Comparison of ENCODE assay signal across 23 cellular contexts in genomic region chr6:138515657-138516056, GRCh38. TPM values are rescaled to one million over a fixed set of nuclear protein-coding genes. Genes with fewer than 3 reads are reported as not detected.
DNase-seq lines count a peak whose midpoint lies in the region; ATAC-seq, FAIRE-seq and TF ChIP-seq lines count a peak whose summit lies in the region.
"Had no signal": no experiment of that assay in that cellular context is flagged by ENCODE, and none has a peak within 500 bp of the region (broad histone marks: within the 10 kb centered on the region; RNA-seq: fewer than 3 reads in every experiment).

No MANE protein-coding gene starts in this region.

- peaks cover 16% of the 10 kb centered on the region for H3K4me1 Mint-ChIP-seq in Caco-2 (ENCODE audit: low read depth, unreplicated experiment)
- peaks cover 13% of the 10 kb centered on the region for H3K4me1 Mint-ChIP-seq in endodermal cell

- peaks cover 6% of the 10 kb centered on the region for H3K36me3 Mint-ChIP-seq in Caco-2 (ENCODE audit: insufficient read depth, unreplicated experiment)
- H3K36me3 Mint-ChIP-seq in endodermal cell (ENCODE audit: low read depth) = peaks cover 4% of the 10 kb centered on the region
- H3K36me3 Mint-ChIP-seq: CD8-positive, alpha-beta T cell had no signal

- H3K9me3 Mint-ChIP-seq in Caco-2 (ENCODE audit: unreplicated experiment) (no peaks in the 10 kb centered on the region), endodermal cell (peaks cover 11% of the 10 kb centered on the region)
- H3K9me3 Mint-ChIP-seq: CD8-positive, alpha-beta T cell had no signal

- H3K4me1 ChIP-seq in Caco-2 (peaks cover 7% of the 10 kb centered on the region; the same call in 1 of the 2 replicates), endodermal cell (ENCODE audit: control insufficient read depth, insufficient read depth, low read length) (no peaks in the 10 kb centered on the region), neuronal stem cell (ENCODE audit: control insufficient read depth in 2 of 2, insufficient read depth in 1 of 2, low read depth in 1 of 2, low read length in 2 of 2) (peaks cover 6 to 19% of the 10 kb centered on the region in 2 donors)

- no peak overlapping the region for H2AFZ ChIP-seq in neuronal stem cell (ENCODE audit: low read length)
- H2AFZ ChIP-seq: GM23338 had no signal

- no TSS peak for BruUV-seq in Caco-2 (replicated peaks; lab: Mats Ljungman, UMichigan)

- peak overlapping the region; percentile 13 for H4K91ac ChIP-seq in neuronal stem cell (ENCODE audit: low read depth, low read length, poor library complexity)

- WGBS in endodermal cell (ENCODE audit: insufficient coverage in 1 of 2, insufficient read length in 1 of 2), 2 experiments = 92 to 95% methylated on average over 10 of the region's 10 CpGs
- no CpG with 5 or more reads among the region's 10 CpGs for WGBS in neuronal stem cell (ENCODE audit: extremely low coverage in 2 of 2, insufficient read length in 2 of 2, insufficient replicate concordance in 1 of 2), 2 donors

- H3K4me3 Mint-ChIP-seq in Caco-2 (ENCODE audit: unreplicated experiment) = no peak overlapping the region
- no peak overlapping the region for H3K4me3 Mint-ChIP-seq in endodermal cell
- H3K4me3 Mint-ChIP-seq: CD8-positive, alpha-beta T cell; GM23338 had no signal

- peak overlapping the region; percentile 9 for H2AK5ac ChIP-seq in neuronal stem cell (ENCODE audit: low read depth, low read length)

- ATAC-seq in left ventricle myocardium superior (peak; percentile 22), sciatic nerve (no peak)
- ATAC-seq: GM23338 had no signal

- H3K27ac ChIP-seq in endodermal cell (ENCODE audit: low read depth, low read length) (peak overlapping the region; percentile 40), neuronal stem cell (replicated peaks; ENCODE audit: low read length) (no peak overlapping the region)
- H3K27ac ChIP-seq: BLaER1 treated with 17β-estradiol and CSF1 and Interleukin-3, amounts not matched to agents 10 nM and 100 nM; HL-60 had no signal

- intact Hi-C loops in left ventricle myocardium superior (cut with micrococcal nuclease) = no loop called here
- intact Hi-C loops in cardiac septum (cut with DNase I) = loop anchor here (10.0 kb wide), 1 partner anchor 221 kb away; no protein-coding TSS in a partner anchor
- intact Hi-C loops in Caco-2 (cut with micrococcal nuclease; ENCODE audit: unreplicated experiment) = no loop called here
- intact Hi-C loops in sciatic nerve (cut with DNase I) = no loop called here

- no peak overlapping the region for H3K4ac ChIP-seq in neuronal stem cell (ENCODE audit: low read length)

- no peak overlapping the region for H2BK12ac ChIP-seq in neuronal stem cell (ENCODE audit: low read length)

- no peak overlapping the region for H3K4me2 ChIP-seq in neuronal stem cell (ENCODE audit: insufficient read depth, low read length, poor library complexity, severe bottlenecking)
- H3K4me2 ChIP-seq: GM23338 had no signal

- H3K18ac ChIP-seq in neuronal stem cell (ENCODE audit: low read length) = peak overlapping the region; percentile 61

- no peak overlapping the region for H4K8ac ChIP-seq in neuronal stem cell (ENCODE audit: low read depth, low read length)

- no peak for FAIRE-seq in urothelium cell line (lab: Jason Lieb, UNC)
- FAIRE-seq: G401.6, GM12892, GM18507, H54 had no signal

- CTCF ChIA-PET in Caco-2 (lab: Charles Lee) = interaction anchor here (1.7 kb wide), 1 partner anchor 12 kb away, joined by 3 read pairs; no protein-coding TSS in a partner anchor

- no peak for DNase-seq in left ventricle myocardium superior
- no peak for DNase-seq in cardiac septum (ENCODE audit: low spot score)
- DNase-seq in Caco-2 = no peak
- DNase-seq in endodermal cell = no peak
- no peak for DNase-seq in neuronal stem cell (ENCODE audit: low spot score)
- DNase-seq in sciatic nerve (ENCODE audit: low spot score) = no peak
- DNase-seq in urothelium cell line (ENCODE audit: low spot score) = no peak
- DNase-seq in G401 (ENCODE audit: low spot score) = no peak
- DNase-seq: 8988T, DMS 273 treated with DMSO at 0.1 percent for 48 hours, DMS53, DND-41, EL, HCEC 1CT, IMR-90 had no signal

- H2BK120ac ChIP-seq in neuronal stem cell (ENCODE audit: low read depth, low read length) = no peak overlapping the region

- H3K27me3 Mint-ChIP-seq in Caco-2 (ENCODE audit: insufficient read depth, unreplicated experiment) (no peaks in the 10 kb centered on the region), endodermal cell (ENCODE audit: insufficient read depth) (no peaks in the 10 kb centered on the region)

- in situ Hi-C loops in G401 (cut with HindIII; ENCODE audit: low sequenced_read_pairs) = no loop called here

- no peak overlapping the region for H3K14ac ChIP-seq in neuronal stem cell (ENCODE audit: low read length)

- H3K27ac Mint-ChIP-seq in Caco-2 (ENCODE audit: unreplicated experiment) (peak overlapping the region; percentile 42), endodermal cell (no peak overlapping the region)
- H3K27ac Mint-ChIP-seq: CD8-positive, alpha-beta T cell; GM23338 had no signal

- H3K27me3 ChIP-seq in Caco-2 (replicated peaks; ENCODE audit: control insufficient read depth, insufficient read depth, low read length) (no peaks in the 10 kb centered on the region), endodermal cell (ENCODE audit: control insufficient read depth, insufficient read depth, low read length, poor library complexity, severe bottlenecking) (no peaks in the 10 kb centered on the region), neuronal stem cell (ENCODE audit: control insufficient read depth in 3 of 3, insufficient read depth in 3 of 3, low read depth in 1 of 3, low read length in 3 of 3) (no peaks in the 10 kb centered on the region)
- H3K27me3 ChIP-seq: BLaER1 treated with 17β-estradiol and CSF1 and Interleukin-3, amounts not matched to agents 10 nM and 100 nM had no signal

- H3K4me3 ChIP-seq in Caco-2 (ENCODE audit: low read depth, low read length) (no peak overlapping the region), endodermal cell (ENCODE audit: low read length) (no peak overlapping the region), neuronal stem cell (ENCODE audit: low read length in 2 of 2) (no peak overlapping the region)
- H3K4me3 ChIP-seq: BLaER1 treated with 17β-estradiol and CSF1 and Interleukin-3, amounts not matched to agents 10 nM and 100 nM; GM23338 had no signal

- TF ChIP-seq CTCF in Caco-2 (IDR thresholded peaks at IDR 0.05; ENCODE audit: insufficient read depth in 1 of 2, low read depth in 1 of 2, low read length in 1 of 2, severe bottlenecking in 1 of 2, unreplicated experiment in 1 of 2) (no peak), endodermal cell (conservative IDR thresholded peaks at IDR 0.05) (no peak)

- H3K36me3 ChIP-seq in Caco-2 (ENCODE audit: control insufficient read depth, insufficient read depth, low read length) (peaks cover 2% of the 10 kb centered on the region), endodermal cell (ENCODE audit: control insufficient read depth, insufficient read depth, low read length) (no peaks in the 10 kb centered on the region), neuronal stem cell (replicated peaks in 1 of 2; ENCODE audit: control insufficient read depth in 2 of 2, insufficient read depth in 2 of 2, low read length in 2 of 2) (peaks cover 4 to 25% of the 10 kb centered on the region in 2 donors)

- peak overlapping the region; percentile 3 for H2BK15ac ChIP-seq in neuronal stem cell (ENCODE audit: low read length)

- H3K9ac ChIP-seq in endodermal cell (ENCODE audit: extremely low read depth, low read length, poor library complexity, severe bottlenecking) = no peak overlapping the region
- H3K9ac ChIP-seq in neuronal stem cell (ENCODE audit: low read depth, low read length, poor library complexity) = no peak overlapping the region
- H3K9ac ChIP-seq: BLaER1 treated with 17β-estradiol and CSF1 and Interleukin-3, amounts not matched to agents 10 nM and 100 nM had no signal

- H2BK5ac ChIP-seq in neuronal stem cell (ENCODE audit: low read length) = no peak overlapping the region

- no peak overlapping the region for H3K23ac ChIP-seq in neuronal stem cell (ENCODE audit: low read depth, low read length, poor library complexity)

- POLR2A ChIA-PET in Caco-2 (lab: Charles Lee) = no interaction called here

- H3K9me3 ChIP-seq in Caco-2 = peaks cover 5% of the 10 kb centered on the region; the same call in 1 of the 2 replicates
- H3K9me3 ChIP-seq in endodermal cell (ENCODE audit: control insufficient read depth, low read length) = no peaks in the 10 kb centered on the region
- H3K9me3 ChIP-seq in neuronal stem cell (replicated peaks in 1 of 2; ENCODE audit: control insufficient read depth in 2 of 2, insufficient read depth in 1 of 2, low read depth in 1 of 2, low read length in 2 of 2) = peaks cover 4 to 14% of the 10 kb centered on the region in 2 donors

- no peaks in the 10 kb centered on the region for H3K79me1 ChIP-seq in neuronal stem cell (ENCODE audit: low read depth, low read length)

RNA-seq across cellular contexts. Expression of gene NHSL1, which starts 16.4 kb away (rescaled TPM):
- 53.0 TPM for total RNA-seq in left ventricle myocardium superior
- total RNA-seq in cardiac septum = 88.2 TPM
- 39.9 and 41.9 TPM in 2 replicates for total RNA-seq in Caco-2 (2022)
- total RNA-seq in endodermal cell = 10 to 100 TPM; 16.3 to 17.5 TPM
- 37.8 TPM for polyA plus RNA-seq in endodermal cell (2013, experiment 1 of 2)
- polyA plus RNA-seq in endodermal cell (2013, experiment 2 of 2) = 25.3 TPM
- 21.8 TPM for polyA plus RNA-seq in neuronal stem cell (2013, experiment 1 of 2)
- polyA plus RNA-seq in neuronal stem cell (2013, experiment 2 of 2) = 24.5 TPM
- total RNA-seq in sciatic nerve = 18.5 TPM
- total RNA-seq in G401 (2014; rRNA removed; shearing (Covaris generic)) = 0.80 and 7.8 TPM in 2 replicates
- total RNA-seq: CD8-positive, alpha-beta T cell had no signal
